Comparison of ENCODE assay signal across 8 cellular contexts in the genomic region with DNA sequence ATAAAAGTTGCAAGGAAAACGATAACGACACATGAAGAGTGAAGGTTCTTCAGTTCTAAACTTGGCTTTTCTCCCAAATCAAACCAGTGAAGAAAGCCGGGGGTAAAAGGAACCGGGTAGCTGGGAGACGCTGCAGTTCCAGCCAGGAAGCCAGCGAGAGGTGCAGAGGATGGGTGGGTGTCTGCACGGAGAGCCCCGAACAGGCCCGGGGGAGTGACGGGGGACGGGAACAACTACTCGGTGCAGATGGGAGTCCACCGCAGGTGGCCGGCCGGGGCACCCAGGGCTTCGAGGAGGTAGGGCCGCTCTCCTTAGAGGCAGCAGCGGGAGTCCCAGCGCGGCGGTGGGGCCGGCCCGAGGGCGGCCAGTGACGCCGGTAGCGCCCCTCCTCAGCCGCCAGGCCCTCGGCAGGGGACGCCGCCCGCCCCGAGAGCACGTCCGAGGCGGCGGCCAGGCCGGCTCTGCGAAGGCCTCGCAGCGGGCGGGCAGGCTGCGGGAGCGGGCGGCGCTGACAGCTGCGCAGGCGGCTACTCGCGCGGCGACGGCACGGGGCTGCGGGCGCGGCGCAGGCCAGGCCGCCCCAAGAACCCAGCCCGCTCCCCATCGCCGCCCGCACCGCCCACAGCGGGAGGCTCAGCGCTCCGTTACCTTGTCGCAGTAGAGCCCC. TPM values are rescaled to one million over a fixed set of nuclear protein-coding genes. Genes with fewer than 3 reads are reported as not detected.
DNase-seq lines count a peak whose midpoint lies in the region; ATAC-seq and TF ChIP-seq lines count a peak whose summit lies in the region.

No MANE protein-coding gene starts in this region.

- intact Hi-C loops in mucosa of descending colon (cut with DNase I, micrococcal nuclease), result loop anchor here in 1 of 2 donors (10.0 kb wide), 1 partner anchor 180 kb away; no protein-coding TSS in a partner anchor

- WGBS in endodermal cell (ENCODE audit: insufficient coverage in 1 of 2, insufficient read length in 1 of 2), 2 experiments, result 0 to 1% methylated on average over 35 to 68 of the region's 68 CpGs

- H3K27ac ChIP-seq in endodermal cell (ENCODE audit: low read depth, low read length), result peak overlapping the region; percentile 85

- H3K36me3 Mint-ChIP-seq in activated CD4-positive, alpha-beta T cell treated with anti-CD3 and anti-CD28 coated beads, Interleukin-2, amount 10 ng/mL, durations not matched to agents 7 days and 5 days (ENCODE audit: low read depth), result peaks cover 13% of the 10 kb centered on the region
- H3K36me3 Mint-ChIP-seq in endodermal cell (ENCODE audit: low read depth), result no peaks in the 10 kb centered on the region

- peak overlapping the region; percentile 78 for H3K9ac ChIP-seq in endodermal cell (ENCODE audit: extremely low read depth, low read length, poor library complexity, severe bottlenecking)

- no peaks in the 10 kb centered on the region for H3K36me3 ChIP-seq in endodermal cell (ENCODE audit: control insufficient read depth, insufficient read depth, low read length)
- no peaks in the 10 kb centered on the region for H3K36me3 ChIP-seq in mucosa of descending colon (ENCODE audit: low read depth)

- peak overlapping the region; percentile 98 for H3K4me3 Mint-ChIP-seq in activated CD4-positive, alpha-beta T cell treated with anti-CD3 and anti-CD28 coated beads, Interleukin-2, amount 10 ng/mL, durations not matched to agents 7 days and 5 days
- peak overlapping the region; percentile 84 for H3K4me3 Mint-ChIP-seq in endodermal cell

- H3K27me3 Mint-ChIP-seq in activated CD4-positive, alpha-beta T cell treated with anti-CD3 and anti-CD28 coated beads, Interleukin-2, amount 10 ng/mL, durations not matched to agents 7 days and 5 days, result no peaks in the 10 kb centered on the region
- H3K27me3 Mint-ChIP-seq in endodermal cell (ENCODE audit: insufficient read depth), result no peaks in the 10 kb centered on the region

- H3K4me1 ChIP-seq in endodermal cell (ENCODE audit: control insufficient read depth, insufficient read depth, low read length) (peaks cover 13% of the 10 kb centered on the region), mucosa of descending colon (ENCODE audit: low read depth) (peaks cover 30% of the 10 kb centered on the region)

- H3K9me3 Mint-ChIP-seq in activated CD4-positive, alpha-beta T cell treated with anti-CD3 and anti-CD28 coated beads, Interleukin-2, amount 10 ng/mL, durations not matched to agents 7 days and 5 days, result no peaks in the 10 kb centered on the region
- H3K9me3 Mint-ChIP-seq in endodermal cell, result no peaks in the 10 kb centered on the region

- no peak for DNase-seq in GM12864 (ENCODE audit: low read depth)
- DNase-seq in H4 (ENCODE audit: low spot score), result peak; percentile 18
- peak; percentile 46 to 52 for DNase-seq in Kasumi-1 (lab: John Stamatoyannopoulos, UW)
- peak; percentile 37 for DNase-seq in activated CD4-positive, alpha-beta T cell treated with anti-CD3 and anti-CD28 coated beads, Interleukin-2, amount 10 ng/mL, durations not matched to agents 7 days and 5 days
- peak; percentile 77 for DNase-seq in endodermal cell
- DNase-seq in mucosa of descending colon, result peak; percentile 65 to 79 (median 77)
- DNase-seq in stimulated activated CD8-positive, alpha-beta memory T cell treated with anti-CD3 and anti-CD28 coated beads, Interleukin-7, amount 100 ng/mL, for 48 hours (ENCODE audit: extremely low read depth in 1 of 2, low read depth in 1 of 2), result peak; percentile 11 to 26
- no peak for DNase-seq in NCI-H2196 treated with DMSO at 0.1 percent for 48 hours (lab: John Stamatoyannopoulos, UW; ENCODE audit: unreplicated experiment)

- peak; percentile 75 for ATAC-seq in mucosa of descending colon

- TF ChIP-seq CTCF in GM12864 (IDR thresholded peaks at IDR 0.05; ENCODE audit: low read depth, low read length, missing control alignments) (no peak), endodermal cell (conservative IDR thresholded peaks at IDR 0.05) (no peak), mucosa of descending colon (IDR thresholded peaks at IDR 0.05) (no peak)

- POLR2A ChIA-PET in activated CD4-positive, alpha-beta T cell treated with anti-CD3 and anti-CD28 coated beads, Interleukin-2, amount 10 ng/mL, durations not matched to agents 7 days and 5 days (lab: Charles Lee), result no interaction called here

- peaks cover 53% of the 10 kb centered on the region for H3K4me1 Mint-ChIP-seq in activated CD4-positive, alpha-beta T cell treated with anti-CD3 and anti-CD28 coated beads, Interleukin-2, amount 10 ng/mL, durations not matched to agents 7 days and 5 days
- H3K4me1 Mint-ChIP-seq in endodermal cell, result peaks cover 55% of the 10 kb centered on the region

- H3K9me3 ChIP-seq in endodermal cell (ENCODE audit: control insufficient read depth, low read length) (no peaks in the 10 kb centered on the region), mucosa of descending colon (no peaks in the 10 kb centered on the region)

- H3K27me3 ChIP-seq in endodermal cell (ENCODE audit: control insufficient read depth, insufficient read depth, low read length, poor library complexity, severe bottlenecking), result no peaks in the 10 kb centered on the region

- peak overlapping the region; percentile 93 for H3K4me3 ChIP-seq in GM12864 (ENCODE audit: low read depth, low read length)
- H3K4me3 ChIP-seq in endodermal cell (ENCODE audit: low read length), result peak overlapping the region; percentile 99
- peak overlapping the region; percentile 80 for H3K4me3 ChIP-seq in mucosa of descending colon

- CTCF ChIA-PET in activated CD4-positive, alpha-beta T cell treated with anti-CD3 and anti-CD28 coated beads, Interleukin-2, amount 10 ng/mL, durations not matched to agents 7 days and 5 days (lab: Charles Lee), result interaction anchor here (0.9 to 1.7 kb wide), 2 partner anchors 10 to 21 kb away, joined by 3 to 4 read pairs; no protein-coding TSS in a partner anchor

- H3K27ac Mint-ChIP-seq in activated CD4-positive, alpha-beta T cell treated with anti-CD3 and anti-CD28 coated beads, Interleukin-2, amount 10 ng/mL, durations not matched to agents 7 days and 5 days, result peak overlapping the region; percentile 96
- peak overlapping the region; percentile 100 for H3K27ac Mint-ChIP-seq in endodermal cell

RNA-seq across cellular contexts. Expression of a gene that starts 0.5 kb away (rescaled TPM):
- total RNA-seq in H4 (2014; rRNA removed; shearing (Covaris generic)), result 67.4 and 78.1 TPM in 2 replicates
- 10 to 100 TPM; 34.3 to 38.6 TPM for total RNA-seq in activated CD4-positive, alpha-beta T cell treated with anti-CD3 and anti-CD28 coated beads, Interleukin-2, amount 10 ng/mL, durations not matched to agents 7 days and 5 days
- 10 to 100 TPM; 60.3 to 88.4 TPM for total RNA-seq in endodermal cell
- 64.0 TPM for polyA plus RNA-seq in endodermal cell (2013, experiment 1 of 2)
- 67.2 TPM for polyA plus RNA-seq in endodermal cell (2013, experiment 2 of 2)
- 100 to 1,000 TPM in 1 of 3 donors, 10 to 100 TPM in 2; 44.8 to 104 (median 60.4) TPM for total RNA-seq in mucosa of descending colon

RNA-seq across cellular contexts. Expression of a gene that starts 26.9 kb away (rescaled TPM):
- 88.1 and 143 TPM in 2 replicates for total RNA-seq in H4 (2014; rRNA removed; shearing (Covaris generic))
- total RNA-seq in activated CD4-positive, alpha-beta T cell treated with anti-CD3 and anti-CD28 coated beads, Interleukin-2, amount 10 ng/mL, durations not matched to agents 7 days and 5 days, result 10 to 100 TPM; 15.9 to 24.3 TPM
- total RNA-seq in endodermal cell, result 10 to 100 TPM; 18.1 to 27.8 TPM
- polyA plus RNA-seq in endodermal cell (2013, experiment 1 of 2), result 40.1 TPM
- 47.0 TPM for polyA plus RNA-seq in endodermal cell (2013, experiment 2 of 2)
- 10 to 100 TPM; 35.3 to 46.1 (median 38.9) TPM for total RNA-seq in mucosa of descending colon

RNA-seq across cellular contexts. Expression of a gene that starts 48.2 kb away (rescaled TPM):
- 0.56 TPM in 1 of 2 replicates, not detected in the other for total RNA-seq in H4 (2014; rRNA removed; shearing (Covaris generic))
- total RNA-seq in activated CD4-positive, alpha-beta T cell treated with anti-CD3 and anti-CD28 coated beads, Interleukin-2, amount 10 ng/mL, durations not matched to agents 7 days and 5 days, result 1 to 10 TPM in 1 of 2 experiments, under 1 TPM in 1; 0.82 to 1.0 TPM
- total RNA-seq in endodermal cell (under 1 TPM; 0.44 to 0.53 TPM), mucosa of descending colon (10 to 100 TPM in 1 of 3 donors, 1 to 10 TPM in 2; 4.7 to 14.6 (median 6.9) TPM)
- 0.85 TPM for polyA plus RNA-seq in endodermal cell (2013, experiment 1 of 2)
- 0.87 TPM for polyA plus RNA-seq in endodermal cell (2013, experiment 2 of 2)

Comparison
In these comparisons a context has a peak if more than half of its experiments do, and no peak if none do; other contexts are left out.
1. DNase-seq: peak in H4 (single experiment), Kasumi-1 (2 of 2), activated CD4-positive, alpha-beta T cell treated with anti-CD3 and anti-CD28 coated beads, Interleukin-2, amount 10 ng/mL, durations not matched to agents 7 days and 5 days (single experiment), endodermal cell (single experiment), mucosa of descending colon (3 of 3) and stimulated activated CD8-positive, alpha-beta memory T cell treated with anti-CD3 and anti-CD28 coated beads, Interleukin-7, amount 100 ng/mL, for 48 hours (2 of 2); none in GM12864 (single experiment) and NCI-H2196 treated with DMSO at 0.1 percent for 48 hours (single experiment).
2. Peak in every context shown above with its lines, with median percentiles within 50 percentile points of each other: H3K4me3 ChIP-seq.